ENCODE assay signal across 11 cellular contexts in genomic region chr9:131735238-131736181, GRCh38. TPM values are rescaled to one million over a fixed set of nuclear protein-coding genes. Genes with fewer than 3 reads are reported as not detected.
A peak's percentile ranks its signal among the peaks of the same experiment; 100 is the strongest.
DNase-seq lines count a peak whose midpoint lies in the region; ATAC-seq and TF ChIP-seq lines count a peak whose summit lies in the region.
"Had no signal": no experiment of that assay in that cellular context is flagged by ENCODE, and none has a peak within 500 bp of the region (broad histone marks: within the 10 kb centered on the region; RNA-seq: fewer than 3 reads in every experiment).

No MANE protein-coding gene starts in this region.

- H4K20me1 ChIP-seq in KMS-11 (ENCODE audit: insufficient read depth): no peaks in the 10 kb centered on the region

- H3K4me2 ChIP-seq in KMS-11: peak overlapping the region; percentile 73; the same call in 1 of the 2 replicates

- H3K4me1 ChIP-seq in KMS-11 (ENCODE audit: low read depth, poor library complexity, severe bottlenecking) (peaks cover 82% of the 10 kb centered on the region), ascending aorta (peaks cover 6 to 57% of the 10 kb centered on the region in 2 donors)

- H3K27me3 ChIP-seq in CD4-positive, alpha-beta T cell (ENCODE audit: control insufficient read depth, insufficient read depth, low read length): no peaks in the 10 kb centered on the region
- H3K27me3 ChIP-seq in KMS-11 (ENCODE audit: insufficient read depth, low read depth): no peaks in the 10 kb centered on the region
- no peaks in the 10 kb centered on the region for H3K27me3 ChIP-seq in ascending aorta

- H2AFZ ChIP-seq in KMS-11 (ENCODE audit: low read depth): no peak overlapping the region

- TF ChIP-seq CTCF in CD4-positive, alpha-beta T cell (IDR thresholded peaks at IDR 0.05): no peak
- TF ChIP-seq CTCF in KMS-11 (conservative IDR thresholded peaks at IDR 0.05; ENCODE audit: low read depth, low read length): no peak
- no peak for TF ChIP-seq CTCF in ascending aorta (IDR thresholded peaks at IDR 0.05)

- H3K9ac ChIP-seq in KMS-11: no peak overlapping the region

- peak overlapping the region; percentile 83 for H3K4me3 Mint-ChIP-seq in CD4-positive, alpha-beta T cell

- H3K4me1 Mint-ChIP-seq in CD4-positive, alpha-beta T cell (ENCODE audit: low read depth): peaks cover 79% of the 10 kb centered on the region

- H3K4me3 ChIP-seq in KMS-11 (IDR thresholded peaks at IDR 0.05; ENCODE audit: insufficient read depth, low read depth, low read length) (no peak overlapping the region), ascending aorta (no peak overlapping the region)

- ATAC-seq in CD4-positive, alpha-beta T cell (ENCODE audit: poor library complexity): no peak
- ATAC-seq in GM19023 (IDR thresholded peaks at IDR 0.05; ENCODE audit: unreplicated experiment): no peak
- ATAC-seq in HG03039 (IDR thresholded peaks at IDR 0.05; ENCODE audit: unreplicated experiment): no peak

- H3K9me3 Mint-ChIP-seq in CD4-positive, alpha-beta T cell: no peaks in the 10 kb centered on the region

- H3K27ac Mint-ChIP-seq in CD4-positive, alpha-beta T cell: peak overlapping the region; percentile 86

- H3K36me3 ChIP-seq in KMS-11 (ENCODE audit: insufficient read depth): no peaks in the 10 kb centered on the region
- no peaks in the 10 kb centered on the region for H3K36me3 ChIP-seq in ascending aorta

- H3K79me2 ChIP-seq in KMS-11 (ENCODE audit: insufficient read depth, low read depth): peaks cover 87% of the 10 kb centered on the region

- no peaks in the 10 kb centered on the region for H3K9me3 ChIP-seq in CD4-positive, alpha-beta T cell (ENCODE audit: control insufficient read depth, low read length)
- no peaks in the 10 kb centered on the region for H3K9me3 ChIP-seq in ascending aorta

- POLR2A ChIA-PET in CD4-positive, alpha-beta T cell (lab: Charles Lee): interaction anchor here (1.0 to 1.5 kb wide), 3 partner anchors 42 to 100 kb away, joined by 3 to 5 read pairs (median 5); no protein-coding TSS in a partner anchor

- no peak for DNase-seq in CD4-positive, alpha-beta T cell
- no peak for DNase-seq in ascending aorta (ENCODE audit: low spot score in 2 of 2)
- peak; percentile 64 for DNase-seq in myocyte (ENCODE audit: low read depth)
- no peak for DNase-seq in NCI-H748 treated with DMSO at 0.1 percent for 48 hours (lab: John Stamatoyannopoulos, UW)
- no peak for DNase-seq in activated CD4-positive, CD25-positive, alpha-beta regulatory T cell treated with anti-CD3 and anti-CD28 coated beads, Interleukin-2, amount 50 U/mL, for 72 hours
- DNase-seq: activated CD8-positive, alpha-beta memory T cell treated with anti-CD3 and anti-CD28 coated beads, Interleukin-2, amount 50 U/mL, for 4 hours; foreskin fibroblast; NCI-H345 had no signal

- no peaks in the 10 kb centered on the region for H3K27me3 Mint-ChIP-seq in CD4-positive, alpha-beta T cell

- H3K27ac ChIP-seq in CD4-positive, alpha-beta T cell (ENCODE audit: low read depth, low read length): peak overlapping the region; percentile 72
- H3K27ac ChIP-seq in KMS-11: peak overlapping the region; percentile 84
- peak overlapping the region; percentile 51 to 83 for H3K27ac ChIP-seq in ascending aorta

- H3K36me3 Mint-ChIP-seq in CD4-positive, alpha-beta T cell (ENCODE audit: low read depth): peaks cover 13% of the 10 kb centered on the region

- intact Hi-C loops in CD4-positive, alpha-beta T cell (cut with DNase I, micrococcal nuclease): loop anchor here in 1 of 2 experiments (5.0 kb wide), 1 partner anchor 58 kb away; no protein-coding TSS in a partner anchor
- intact Hi-C loops in ascending aorta (cut with DNase I): no loop called here

- CTCF ChIA-PET in CD4-positive, alpha-beta T cell (lab: Charles Lee): interaction anchor here (1.2 to 1.6 kb wide), 3 partner anchors 16 to 144 kb away, joined by 3 to 4 read pairs (median 3); no protein-coding TSS in a partner anchor

RNA-seq across cellular contexts. Expression of gene RAPGEF1, which starts 4.4 kb away (rescaled TPM):
- 100 to 1,000 TPM; 130 to 134 TPM for total RNA-seq in CD4-positive, alpha-beta T cell
- total RNA-seq in ascending aorta (95.5 TPM), myocyte (274 and 290 TPM in 2 replicates)
- 225 TPM for polyA plus RNA-seq in myocyte (2012)
